18 cellular contexts compared by ENCODE assay signal in genomic region chr6:158573542-158573931, GRCh38. TPM values are rescaled to one million over a fixed set of nuclear protein-coding genes. Genes with fewer than 3 reads are reported as not detected.
DNase-seq lines count a peak whose midpoint lies in the region; ATAC-seq and TF ChIP-seq lines count a peak whose summit lies in the region.
"Had no signal": no experiment of that assay in that cellular context is flagged by ENCODE, and none has a peak within 500 bp of the region (broad histone marks: within the 10 kb centered on the region; RNA-seq: fewer than 3 reads in every experiment).

No MANE protein-coding gene starts in this region.

- no peak overlapping the region for H2BK12ac ChIP-seq in trophoblast cell (ENCODE audit: low read length)

- DNase-seq in CD8-positive, alpha-beta T cell = peak in 1 of 7 experiments; percentile 37
- DNase-seq in T-helper 17 cell = no peak
- no peak for DNase-seq in glutamatergic neuron
- no peak for DNase-seq in trophoblast cell
- DNase-seq in stimulated activated naive B cell treated with anti-CD40 and anti-IgM and Interleukin-4, amounts not matched to agents 10 μg/mL and 1 μg/mL and 100 μg/mL, for 72 hours = no peak
- DNase-seq in colonic mucosa = no peak
- DNase-seq in Caco-2 = no peak
- DNase-seq: ACHN; CD4-positive, CD25-positive, alpha-beta regulatory T cell; EL; HFFc6; MM.1S; NCI-H1105; NCI-H187; NCI-H446; PC-3 had no signal

- no peak overlapping the region for H3K4me2 ChIP-seq in trophoblast cell (ENCODE audit: low read length)
- H3K4me2 ChIP-seq: KMS-11 had no signal

- H2AFZ ChIP-seq in trophoblast cell (ENCODE audit: insufficient read depth, low read length, poor library complexity) = no peak overlapping the region

- no peaks in the 10 kb centered on the region for H3K27me3 Mint-ChIP-seq in CD8-positive, alpha-beta T cell (ENCODE audit: low read depth)
- H3K27me3 Mint-ChIP-seq in T-helper 17 cell (no peaks in the 10 kb centered on the region), glutamatergic neuron (ENCODE audit: unreplicated experiment) (peaks cover 9% of the 10 kb centered on the region), Caco-2 (ENCODE audit: insufficient read depth, unreplicated experiment) (no peaks in the 10 kb centered on the region)
- H3K27me3 Mint-ChIP-seq in stimulated activated naive B cell treated with anti-CD40 and anti-IgM and Interleukin-4, amounts not matched to agents 10 μg/mL and 1 μg/mL and 100 μg/mL, for 72 hours = no peaks in the 10 kb centered on the region
- H3K27me3 Mint-ChIP-seq: CD4-positive, CD25-positive, alpha-beta regulatory T cell had no signal

- H4K12ac ChIP-seq in trophoblast cell (ENCODE audit: low read depth, low read length) = no peak overlapping the region

- H2BK120ac ChIP-seq in trophoblast cell (ENCODE audit: insufficient read depth, low read length, poor library complexity) = no peak overlapping the region

- H3K4ac ChIP-seq in trophoblast cell (ENCODE audit: low read depth, low read length) = peak overlapping the region; percentile 14

- H3K9me3 Mint-ChIP-seq in CD8-positive, alpha-beta T cell = no peaks in the 10 kb centered on the region
- peaks cover 16% of the 10 kb centered on the region for H3K9me3 Mint-ChIP-seq in glutamatergic neuron (ENCODE audit: unreplicated experiment)
- peaks cover 4 to 5% of the 10 kb centered on the region in 2 donors for H3K9me3 Mint-ChIP-seq in stimulated activated naive B cell treated with anti-CD40 and anti-IgM and Interleukin-4, amounts not matched to agents 10 μg/mL and 1 μg/mL and 100 μg/mL, for 72 hours
- no peaks in the 10 kb centered on the region for H3K9me3 Mint-ChIP-seq in Caco-2 (ENCODE audit: unreplicated experiment)

- no peak overlapping the region for H3K4me3 Mint-ChIP-seq in CD8-positive, alpha-beta T cell
- H3K4me3 Mint-ChIP-seq in T-helper 17 cell = peak overlapping the region; percentile 56
- no peak overlapping the region for H3K4me3 Mint-ChIP-seq in glutamatergic neuron (ENCODE audit: unreplicated experiment)
- no peak overlapping the region for H3K4me3 Mint-ChIP-seq in stimulated activated naive B cell treated with anti-CD40 and anti-IgM and Interleukin-4, amounts not matched to agents 10 μg/mL and 1 μg/mL and 100 μg/mL, for 72 hours
- no peak overlapping the region for H3K4me3 Mint-ChIP-seq in Caco-2 (ENCODE audit: unreplicated experiment)
- H3K4me3 Mint-ChIP-seq: HFFc6 had no signal

- peak overlapping the region; percentile 66 for H3K27ac Mint-ChIP-seq in CD8-positive, alpha-beta T cell
- peak overlapping the region; percentile 84 for H3K27ac Mint-ChIP-seq in T-helper 17 cell
- H3K27ac Mint-ChIP-seq in glutamatergic neuron (ENCODE audit: unreplicated experiment) = peak overlapping the region; percentile 48
- no peak overlapping the region for H3K27ac Mint-ChIP-seq in stimulated activated naive B cell treated with anti-CD40 and anti-IgM and Interleukin-4, amounts not matched to agents 10 μg/mL and 1 μg/mL and 100 μg/mL, for 72 hours
- no peak overlapping the region for H3K27ac Mint-ChIP-seq in Caco-2 (ENCODE audit: unreplicated experiment)
- H3K27ac Mint-ChIP-seq: HFFc6 had no signal

- no peak overlapping the region for H3K27ac ChIP-seq in CD8-positive, alpha-beta T cell (ENCODE audit: low read depth, low read length)
- H3K27ac ChIP-seq in trophoblast cell (ENCODE audit: low read depth, low read length) = no peak overlapping the region
- H3K27ac ChIP-seq in colonic mucosa = no peak overlapping the region
- H3K27ac ChIP-seq: KMS-11 had no signal

- no peak for TF ChIP-seq CTCF in CD8-positive, alpha-beta T cell (IDR thresholded peaks at IDR 0.05)
- TF ChIP-seq CTCF in glutamatergic neuron (IDR thresholded peaks at IDR 0.05; ENCODE audit: partially characterized antibody, unreplicated experiment) (no peak), colonic mucosa (IDR thresholded peaks at IDR 0.05) (no peak), Caco-2 (IDR thresholded peaks at IDR 0.05; ENCODE audit: insufficient read depth in 1 of 2, low read depth in 1 of 2, low read length in 1 of 2, severe bottlenecking in 1 of 2, unreplicated experiment in 1 of 2) (no peak)

- no peak overlapping the region for H2AK5ac ChIP-seq in trophoblast cell (ENCODE audit: low read length)

- no peak overlapping the region for H4K91ac ChIP-seq in trophoblast cell (ENCODE audit: low read depth, low read length)

- no peaks in the 10 kb centered on the region for H3K79me1 ChIP-seq in trophoblast cell (ENCODE audit: low read length)

- H3K4me3 ChIP-seq in CD8-positive, alpha-beta T cell (ENCODE audit: low read depth, low read length) = no peak overlapping the region
- H3K4me3 ChIP-seq in trophoblast cell (ENCODE audit: low read depth, low read length) (no peak overlapping the region), colonic mucosa (no peak overlapping the region), Caco-2 (ENCODE audit: low read depth, low read length) (no peak overlapping the region)

- intact Hi-C loops in CD8-positive, alpha-beta T cell (cut with DNase I, micrococcal nuclease) = no loop called here
- intact Hi-C loops in colonic mucosa (cut with DNase I) (no loop called here), Caco-2 (cut with micrococcal nuclease; ENCODE audit: unreplicated experiment) (no loop called here)

- H3K9ac ChIP-seq in trophoblast cell (ENCODE audit: low read length) (no peak overlapping the region), colonic mucosa (ENCODE audit: low read depth in 2 of 2, low read length in 2 of 2) (peak overlapping the region in 1 of 2 donors; percentile 74)
- H3K9ac ChIP-seq: KMS-11 had no signal

- no peak overlapping the region for H3K14ac ChIP-seq in trophoblast cell (ENCODE audit: low read length)

- peaks cover 63% of the 10 kb centered on the region for H3K36me3 Mint-ChIP-seq in CD8-positive, alpha-beta T cell
- H3K36me3 Mint-ChIP-seq in T-helper 17 cell (ENCODE audit: low read depth) = peaks cover 7% of the 10 kb centered on the region
- peaks cover 11% of the 10 kb centered on the region for H3K36me3 Mint-ChIP-seq in glutamatergic neuron (ENCODE audit: unreplicated experiment)
- H3K36me3 Mint-ChIP-seq in stimulated activated naive B cell treated with anti-CD40 and anti-IgM and Interleukin-4, amounts not matched to agents 10 μg/mL and 1 μg/mL and 100 μg/mL, for 72 hours = peaks cover 48 to 56% of the 10 kb centered on the region in 2 donors
- peaks cover 51% of the 10 kb centered on the region for H3K36me3 Mint-ChIP-seq in Caco-2 (ENCODE audit: insufficient read depth, unreplicated experiment)

- H3K27me3 ChIP-seq in CD8-positive, alpha-beta T cell (ENCODE audit: insufficient read depth, low read length) = no peaks in the 10 kb centered on the region
- H3K27me3 ChIP-seq in trophoblast cell (ENCODE audit: insufficient read depth, low read length) (no peaks in the 10 kb centered on the region), colonic mucosa (no peaks in the 10 kb centered on the region), Caco-2 (replicated peaks; ENCODE audit: control insufficient read depth, insufficient read depth, low read length) (no peaks in the 10 kb centered on the region)

- H3K79me2 ChIP-seq in trophoblast cell (ENCODE audit: control insufficient read depth, insufficient read depth, low read length, poor library complexity) = no peaks in the 10 kb centered on the region

- no peak overlapping the region for H2BK5ac ChIP-seq in trophoblast cell (ENCODE audit: low read depth, low read length, poor library complexity)

- H4K8ac ChIP-seq in trophoblast cell (ENCODE audit: low read depth, low read length) = no peak overlapping the region

- no CpG with 5 or more reads among the region's 10 CpGs for WGBS in trophoblast cell (ENCODE audit: extremely low coverage, insufficient coverage, insufficient read length)

- POLR2A ChIA-PET in CD8-positive, alpha-beta T cell (lab: Charles Lee) = no interaction called here
- POLR2A ChIA-PET in Caco-2 (lab: Charles Lee) = no interaction called here

- H3K18ac ChIP-seq in trophoblast cell (ENCODE audit: low read length) = no peak overlapping the region

- no peaks in the 10 kb centered on the region for H3K9me3 ChIP-seq in CD8-positive, alpha-beta T cell (ENCODE audit: low read length)
- H3K9me3 ChIP-seq in T-helper 17 cell (ENCODE audit: control insufficient read depth, low read length, poor library complexity, severe bottlenecking) (no peaks in the 10 kb centered on the region), trophoblast cell (ENCODE audit: insufficient read depth, low read depth, low read length) (no peaks in the 10 kb centered on the region), colonic mucosa (no peaks in the 10 kb centered on the region), Caco-2 (no peaks in the 10 kb centered on the region)

- peaks cover 51% of the 10 kb centered on the region for H3K4me1 Mint-ChIP-seq in CD8-positive, alpha-beta T cell (ENCODE audit: low read depth)
- H3K4me1 Mint-ChIP-seq in T-helper 17 cell = peaks cover 42% of the 10 kb centered on the region
- peaks cover 41% of the 10 kb centered on the region for H3K4me1 Mint-ChIP-seq in glutamatergic neuron (ENCODE audit: low read depth, unreplicated experiment)
- peaks cover 23 to 42% of the 10 kb centered on the region in 2 donors for H3K4me1 Mint-ChIP-seq in stimulated activated naive B cell treated with anti-CD40 and anti-IgM and Interleukin-4, amounts not matched to agents 10 μg/mL and 1 μg/mL and 100 μg/mL, for 72 hours
- H3K4me1 Mint-ChIP-seq in Caco-2 (ENCODE audit: low read depth, unreplicated experiment) = peaks cover 6% of the 10 kb centered on the region

- CTCF ChIA-PET in CD8-positive, alpha-beta T cell (lab: Charles Lee) = no interaction called here
- CTCF ChIA-PET in Caco-2 (lab: Charles Lee) = no interaction called here

- H3K36me3 ChIP-seq in CD8-positive, alpha-beta T cell (ENCODE audit: insufficient read depth, low read length) = peaks cover 8% of the 10 kb centered on the region
- H3K36me3 ChIP-seq in trophoblast cell (ENCODE audit: control insufficient read depth in 1 of 2, insufficient read depth in 2 of 2, low read length in 2 of 2) = peaks cover 12 to 15% of the 10 kb centered on the region in 2 experiments
- no peaks in the 10 kb centered on the region for H3K36me3 ChIP-seq in colonic mucosa
- H3K36me3 ChIP-seq in Caco-2 (ENCODE audit: control insufficient read depth, insufficient read depth, low read length) = peaks cover 2% of the 10 kb centered on the region; the same call in 1 of the 2 replicates

- BruUV-seq in Caco-2 (replicated peaks; lab: Mats Ljungman, UMichigan) = no TSS peak

- no peak for ATAC-seq in CD8-positive, alpha-beta T cell
- no peak for ATAC-seq in T-helper 17 cell
- ATAC-seq in stimulated activated naive B cell treated with anti-CD40 and anti-IgM and Interleukin-4, amounts not matched to agents 10 μg/mL and 1 μg/mL and 100 μg/mL, for 72 hours (replicated peaks) = no peak
- ATAC-seq: PC-3, Right ventricle myocardium inferior had no signal

- no peak overlapping the region for H3K23ac ChIP-seq in trophoblast cell (ENCODE audit: low read length)

- H3K4me1 ChIP-seq in CD8-positive, alpha-beta T cell (ENCODE audit: insufficient read depth, low read length) = peaks cover 26% of the 10 kb centered on the region
- H3K4me1 ChIP-seq in trophoblast cell (ENCODE audit: control insufficient read depth in 1 of 2, insufficient read depth in 2 of 2, low read length in 2 of 2) (peaks cover 0 to 14% of the 10 kb centered on the region in 2 experiments), colonic mucosa (peaks cover 5% of the 10 kb centered on the region), Caco-2 (no peaks in the 10 kb centered on the region)

RNA-seq across cellular contexts. Expression of gene TMEM181, which starts 13.6 kb away (rescaled TPM):
- 10 to 100 TPM in 1 of 2 experiments, 1 to 10 TPM in 1; 9.3 to 10.3 TPM for total RNA-seq in CD8-positive, alpha-beta T cell
- total RNA-seq in T-helper 17 cell (10 to 100 TPM; 17.6 to 20.4 TPM), glutamatergic neuron (ENCODE audit: unreplicated experiment) (44.3 TPM), colonic mucosa (10 to 100 TPM; 33.2 to 57.4 TPM), Caco-2 (2022) (25.7 and 26.7 TPM in 2 replicates)
- polyA plus RNA-seq in trophoblast cell (2013) = 10.2 and 10.4 TPM in 2 replicates

Comparison
In these comparisons a context has a peak if more than half of its experiments do, and no peak if none do; other contexts are left out.
1. H3K27ac Mint-ChIP-seq: peak in CD8-positive, alpha-beta T cell (single experiment), T-helper 17 cell (single experiment) and glutamatergic neuron (single experiment); none in stimulated activated naive B cell treated with anti-CD40 and anti-IgM and Interleukin-4, amounts not matched to agents 10 μg/mL and 1 μg/mL and 100 μg/mL, for 72 hours (single experiment) and Caco-2 (single experiment).